ENCODE assay signal across 8 cellular contexts in genomic region chr20:57498425-57499400, GRCh38. TPM values are rescaled to one million over a fixed set of nuclear protein-coding genes. Genes with fewer than 3 reads are reported as not detected.
A peak's percentile ranks its signal among the peaks of the same experiment; 100 is the strongest.
DNase-seq lines count a peak whose midpoint lies in the region; ATAC-seq and TF ChIP-seq lines count a peak whose summit lies in the region.

No MANE protein-coding gene starts in this region.

- H3K36me3 ChIP-seq in Panc1 (ENCODE audit: control insufficient read depth, insufficient read depth, low read length): no peaks in the 10 kb centered on the region
- H3K36me3 ChIP-seq in neural progenitor cell: no peaks in the 10 kb centered on the region
- H3K36me3 ChIP-seq in effector memory CD4-positive, alpha-beta T cell (ENCODE audit: control insufficient read depth, insufficient read depth, low read length): no peaks in the 10 kb centered on the region

- H3K4me1 ChIP-seq in Panc1 (ENCODE audit: control insufficient read depth, insufficient read depth, low read length) (0 out of 2 replicates have a peak, but pooled peaks cover 9% of the 10 kb centered on the region), neural progenitor cell (peaks cover 48% of the 10 kb centered on the region)
- H3K4me1 ChIP-seq in effector memory CD4-positive, alpha-beta T cell (ENCODE audit: control insufficient read depth, insufficient read depth, low read length, poor library complexity, severe bottlenecking): peaks cover 6% of the 10 kb centered on the region

- intact Hi-C loops in Panc1 (cut with micrococcal nuclease; ENCODE audit: unreplicated experiment): no loop called here

- peaks cover 1% of the 10 kb centered on the region for H4K20me1 ChIP-seq in neural progenitor cell (ENCODE audit: low read depth)

- H3K9me3 Mint-ChIP-seq in central memory CD8-positive, alpha-beta T cell: no peaks in the 10 kb centered on the region
- H3K9me3 Mint-ChIP-seq in neural progenitor cell: no peaks in the 10 kb centered on the region

- DNase-seq in NCI-H2107 treated with DMSO at 0.1 percent for 48 hours (lab: John Stamatoyannopoulos, UW; ENCODE audit: unreplicated experiment) (peak; percentile 67), NCI-H2107 (lab: John Stamatoyannopoulos, UW) (no peak), Panc1 (ENCODE audit: low read depth, low spot score) (no peak), neural progenitor cell (ENCODE audit: low spot score) (peak; percentile 63)
- DNase-seq in central memory CD8-positive, alpha-beta T cell (ENCODE audit: low spot score in 2 of 2): no peak
- DNase-seq in effector memory CD4-positive, alpha-beta T cell: no peak

- no peak overlapping the region for H3K4me3 Mint-ChIP-seq in central memory CD8-positive, alpha-beta T cell
- no peak overlapping the region for H3K4me3 Mint-ChIP-seq in neural progenitor cell

- H3K36me3 Mint-ChIP-seq in central memory CD8-positive, alpha-beta T cell (ENCODE audit: insufficient read depth): peaks cover 2% of the 10 kb centered on the region
- H3K36me3 Mint-ChIP-seq in neural progenitor cell: no peaks in the 10 kb centered on the region

- H3F3A ChIP-seq in neural progenitor cell (ENCODE audit: low read depth): peaks cover 25% of the 10 kb centered on the region

- TF ChIP-seq CTCF in Panc1 (IDR thresholded peaks at IDR 0.05) (peak; percentile 73), neural progenitor cell (IDR thresholded peaks at IDR 0.05) (peak; percentile 52)

- H3K9me3 ChIP-seq in Panc1 (ENCODE audit: control insufficient read depth, insufficient read depth, low read depth, low read length) (no peaks in the 10 kb centered on the region), neural progenitor cell (ENCODE audit: low read depth) (no peaks in the 10 kb centered on the region)
- no peaks in the 10 kb centered on the region for H3K9me3 ChIP-seq in effector memory CD4-positive, alpha-beta T cell (ENCODE audit: control insufficient read depth, low read length)

- H3K27ac ChIP-seq in Panc1 (ENCODE audit: low read length): no peak overlapping the region
- no peak overlapping the region for H3K27ac ChIP-seq in neural progenitor cell
- no peak overlapping the region for H3K27ac ChIP-seq in effector memory CD4-positive, alpha-beta T cell (ENCODE audit: insufficient read depth, low read length, poor library complexity, severe bottlenecking)

- no peaks in the 10 kb centered on the region for H3K27me3 ChIP-seq in Panc1 (ENCODE audit: control insufficient read depth, insufficient read depth, low read length)
- H3K27me3 ChIP-seq in neural progenitor cell: peaks cover 11% of the 10 kb centered on the region
- peaks cover 4% of the 10 kb centered on the region for H3K27me3 ChIP-seq in effector memory CD4-positive, alpha-beta T cell (replicated peaks; ENCODE audit: control insufficient read depth, insufficient read depth, low read length, poor library complexity, severe bottlenecking)

- H3K9ac ChIP-seq in neural progenitor cell: no peak overlapping the region

- no peak overlapping the region for H3K27ac Mint-ChIP-seq in central memory CD8-positive, alpha-beta T cell (ENCODE audit: low read depth)
- no peak overlapping the region for H3K27ac Mint-ChIP-seq in neural progenitor cell

- in situ Hi-C loops in Panc1 (cut with HindIII; ENCODE audit: low pct_unique_long_range_greater_than_20kb, low sequenced_read_pairs): no loop called here

- H3K4me1 Mint-ChIP-seq in central memory CD8-positive, alpha-beta T cell: peaks cover 10% of the 10 kb centered on the region
- H3K4me1 Mint-ChIP-seq in neural progenitor cell: peaks cover 48% of the 10 kb centered on the region

- no peak overlapping the region for H3K4me3 ChIP-seq in Panc1 (ENCODE audit: low read depth in 2 of 2, low read length in 2 of 2)
- no peak overlapping the region for H3K4me3 ChIP-seq in neural progenitor cell
- no peak overlapping the region for H3K4me3 ChIP-seq in effector memory CD4-positive, alpha-beta T cell (ENCODE audit: insufficient read depth, low read depth, low read length, poor library complexity, severe bottlenecking)

- POLR2A ChIA-PET in Panc1 (lab: Charles Lee): interaction anchor here (0.7 kb wide), 1 partner anchor 69 kb away, joined by 12 read pairs; no protein-coding TSS in a partner anchor

- no peaks in the 10 kb centered on the region for H3K79me2 ChIP-seq in neural progenitor cell (ENCODE audit: low read depth)

- BruUV-seq in Panc1 (replicated peaks; lab: Mats Ljungman, UMichigan): no TSS peak

- CTCF ChIA-PET in Panc1 (lab: Charles Lee): interaction anchor here (0.6 to 1.5 kb wide), 9 partner anchors 73 to 736 kb away, joined by 3 to 11 read pairs (median 3); no protein-coding TSS in a partner anchor

- H3K27me3 Mint-ChIP-seq in central memory CD8-positive, alpha-beta T cell: peaks cover 64% of the 10 kb centered on the region
- peaks cover 16% of the 10 kb centered on the region for H3K27me3 Mint-ChIP-seq in neural progenitor cell (ENCODE audit: insufficient read depth, low read depth)

- H2AFZ ChIP-seq in neural progenitor cell (replicated peaks): no peak overlapping the region

- peak; percentile 60 for ATAC-seq in HG02981 (IDR thresholded peaks at IDR 0.05; ENCODE audit: unreplicated experiment)
- peak; percentile 85 for ATAC-seq in Panc1
- peak; percentile 71 for ATAC-seq in central memory CD8-positive, alpha-beta T cell (replicated peaks; ENCODE audit: extremely low read depth, poor library complexity, severe bottlenecking)
- ATAC-seq in HG03565 (IDR thresholded peaks at IDR 0.05; ENCODE audit: unreplicated experiment): no peak

- peak overlapping the region; percentile 31 for H3K4me2 ChIP-seq in neural progenitor cell

RNA-seq across cellular contexts. Expression of gene CTCFL, which starts 26.2 kb away (rescaled TPM):
- total RNA-seq in Panc1 (2021; ENCODE audit: unreplicated experiment): 0.05 TPM
- polyA plus RNA-seq in Panc1 (2012; ENCODE audit: insufficient read length): not detected
- 0.34 TPM in 1 of 2 replicates, not detected in the other for total RNA-seq in neural progenitor cell (ENCODE audit: low replicate concordance)

Comparison
In these comparisons a context has a peak if more than half of its experiments do, and no peak if none do; other contexts are left out.
1. DNase-seq: peak in NCI-H2107 treated with DMSO at 0.1 percent for 48 hours (single experiment) and neural progenitor cell (single experiment); none in NCI-H2107 (single experiment), Panc1 (single experiment), central memory CD8-positive, alpha-beta T cell (0 of 2) and effector memory CD4-positive, alpha-beta T cell (0 of 3).